Comparison of ENCODE assay signal across 30 cellular contexts in genomic region chr4:91488946-91489345, GRCh38.
"Had no signal": no experiment of that assay in that cellular context is flagged by ENCODE, and none has a peak within 500 bp of the region (broad histone marks: within the 10 kb centered on the region; RNA-seq: fewer than 3 reads in every experiment).

No MANE protein-coding gene starts in this region.

- H3K27ac Mint-ChIP-seq: activated naive CD4-positive, alpha-beta T cell treated with anti-CD3 and anti-CD28 coated beads, Interleukin-2, amount 50 U/mL, for 24 hours; activated naive CD8-positive, alpha-beta T cell treated with anti-CD3 and anti-CD28 coated beads, Interleukin-2, amount 50 U/mL, for 24 hours; activated T-helper 2 cell treated with anti-CD3 and anti-CD28 coated beads, Interferon-gamma antibody, Interleukin-2, Interleukin-4, amounts not matched to agents 10 μg/mL and 5 μg/mL and 100 μg/mL, durations not matched to agents 14 hours and 24 hours and 36 hours; brain; mesothelial cell of epicardium; naive B cell; T-helper 1 cell treated with Interleukin-12 subunit alpha and Interleukin-12 subunit beta and Interleukin-4 antibody, amounts not matched to agents 30 μg/mL and 1 μg/mL, for 36 hours had no signal

- H3K9me3 ChIP-seq: left ventricle myocardium inferior, pancreas, prostate gland, sigmoid colon, thoracic aorta had no signal

- H3K27me3 Mint-ChIP-seq: activated naive CD4-positive, alpha-beta T cell treated with anti-CD3 and anti-CD28 coated beads, Interleukin-2, amount 50 U/mL, for 24 hours; activated naive CD8-positive, alpha-beta T cell treated with anti-CD3 and anti-CD28 coated beads, Interleukin-2, amount 50 U/mL, for 24 hours; brain; naive B cell had no signal

- H3K4me3 Mint-ChIP-seq: activated naive CD4-positive, alpha-beta T cell treated with anti-CD3 and anti-CD28 coated beads, Interleukin-2, amount 50 U/mL, for 24 hours; activated naive CD8-positive, alpha-beta T cell treated with anti-CD3 and anti-CD28 coated beads, Interleukin-2, amount 50 U/mL, for 24 hours; activated T-cell treated with anti-CD3 and anti-CD28 coated beads, Interleukin-2, amount 50 U/mL, for 4 hours; brain; mesothelial cell of epicardium; naive B cell; T-helper 1 cell treated with Interleukin-12 subunit alpha and Interleukin-12 subunit beta and Interleukin-4 antibody, amounts not matched to agents 30 μg/mL and 1 μg/mL, for 36 hours had no signal

- ATAC-seq: activated CD4-positive, CD25-positive, alpha-beta regulatory T cell treated with anti-CD3 and anti-CD28 coated beads, Interleukin-2, amount 50 U/mL, for 24 hours; activated naive CD8-positive, alpha-beta T cell treated with anti-CD3 and anti-CD28 coated beads, Interleukin-2, amount 50 U/mL, for 24 hours; activated T-cell treated with anti-CD3 and anti-CD28 coated beads, Interleukin-2, amount 50 U/mL, for 4 hours; esophagus mucosa; heart right ventricle; pancreas had no signal

- H3K9me3 Mint-ChIP-seq: brain had no signal

- DNase-seq: activated CD4-positive, alpha-beta T cell treated with anti-CD3 and anti-CD28 coated beads for 48 hours; activated CD4-positive, alpha-beta T cell treated with anti-CD3 and anti-CD28 coated beads, Interleukin-2, amount 50 U/mL, for 48 hours; activated CD8-positive, alpha-beta memory T cell treated with anti-CD3 and anti-CD28 coated beads, Interleukin-2, amount 50 U/mL, for 48 hours; activated naive CD8-positive, alpha-beta T cell treated with anti-CD3 and anti-CD28 coated beads, Interleukin-2, amount 50 U/mL, for 24 hours; activated T-cell treated with anti-CD3 and anti-CD28 coated beads, Interleukin-2, amount 50 U/mL, for 4 hours; foreskin melanocyte; heart right ventricle; islet precursor cell; left ventricle myocardium inferior; naive B cell; nucleus accumbens; pancreas; sigmoid colon; small intestine; stimulated activated CD4-positive, alpha-beta T cell treated with anti-CD3 and anti-CD28 coated beads, Interleukin-1b, Interleukin-23, amount 100 ng/mL, for 48 hours; stimulated activated naive CD4-positive, alpha-beta T cell treated with Interleukin-2 at 50 U/mL for 16 hours; SW 1271; T-helper 9 cell; trophoblast cell; WERI-Rb-1 had no signal

- H3K27me3 ChIP-seq: heart right ventricle, pancreas, sigmoid colon had no signal

- H3K36me3 Mint-ChIP-seq: activated naive CD4-positive, alpha-beta T cell treated with anti-CD3 and anti-CD28 coated beads, Interleukin-2, amount 50 U/mL, for 24 hours; brain; mesothelial cell of epicardium; naive B cell had no signal

- H3K36me3 ChIP-seq: heart right ventricle, left ventricle myocardium inferior, pancreas, prostate gland, sigmoid colon, thoracic aorta, WERI-Rb-1 had no signal

- H3K4me1 ChIP-seq: heart right ventricle, left ventricle myocardium inferior, pancreas, prostate gland, sigmoid colon had no signal

- H3K4me1 Mint-ChIP-seq: activated naive CD4-positive, alpha-beta T cell treated with anti-CD3 and anti-CD28 coated beads, Interleukin-2, amount 50 U/mL, for 24 hours; activated naive CD8-positive, alpha-beta T cell treated with anti-CD3 and anti-CD28 coated beads, Interleukin-2, amount 50 U/mL, for 24 hours; brain; mesothelial cell of epicardium; naive B cell had no signal

- H3K27ac ChIP-seq: heart right ventricle, left ventricle myocardium inferior, pancreas, prostate gland, sigmoid colon, thoracic aorta, WERI-Rb-1 had no signal

- H3K4me3 ChIP-seq: heart right ventricle, left ventricle myocardium inferior, lung, pancreas, prostate gland, sigmoid colon, thoracic aorta had no signal
